In genomic region chr20:40467703-40468411, GRCh38 we compare ENCODE assay signal across 19 cellular contexts.
DNase-seq lines count a peak whose midpoint lies in the region; ATAC-seq and TF ChIP-seq lines count a peak whose summit lies in the region.
"Had no signal": no experiment of that assay in that cellular context is flagged by ENCODE, and none has a peak within 500 bp of the region (broad histone marks: within the 10 kb centered on the region; RNA-seq: fewer than 3 reads in every experiment).

No MANE protein-coding gene starts in this region.

- no peak for TF ChIP-seq EP300 in suprapubic skin (IDR thresholded peaks at IDR 0.05)

- peaks cover 53 to 99% (median 64%) of the 10 kb centered on the region in 10 experiments for H3K4me1 ChIP-seq in BLaER1 treated with 17β-estradiol and CSF1 and Interleukin-3, amounts not matched to agents 10 nM and 100 nM
- peaks cover 33% of the 10 kb centered on the region for H3K4me1 ChIP-seq in suprapubic skin
- H3K4me1 ChIP-seq: SJSA1 had no signal

- no peak overlapping the region for H3K4me3 ChIP-seq in BLaER1 treated with 17β-estradiol and CSF1 and Interleukin-3, amounts not matched to agents 10 nM and 100 nM
- H3K4me3 ChIP-seq in suprapubic skin: no peak overlapping the region
- H3K4me3 ChIP-seq: SJSA1 had no signal

- no peaks in the 10 kb centered on the region for H3K27me3 ChIP-seq in BLaER1 treated with 17β-estradiol and CSF1 and Interleukin-3, amounts not matched to agents 10 nM and 100 nM
- H3K27me3 ChIP-seq in suprapubic skin: no peaks in the 10 kb centered on the region
- H3K27me3 ChIP-seq: SJSA1 had no signal

- TF ChIP-seq CTCF in suprapubic skin (IDR thresholded peaks at IDR 0.05): no peak

- ATAC-seq in stimulated activated memory B cell treated with anti-CD40 and anti-IgM and Interleukin-4, amounts not matched to agents 10 μg/mL and 1 μg/mL and 100 μg/mL, for 72 hours: peak; percentile 70
- ATAC-seq in esophagus mucosa: no peak
- ATAC-seq: Right ventricle myocardium inferior had no signal

- H3K27me3 Mint-ChIP-seq in IgD-negative memory B cell: no peaks in the 10 kb centered on the region
- no peaks in the 10 kb centered on the region for H3K27me3 Mint-ChIP-seq in dendritic cell treated with granulocyte-macrophage colony-stimulating factor and Interleukin-4, amounts not matched to agents 40 ng/mL and 50 ng/mL, for 4 days
- H3K27me3 Mint-ChIP-seq in stimulated activated memory B cell treated with anti-CD40 and anti-IgM and Interleukin-4, amounts not matched to agents 10 μg/mL and 1 μg/mL and 100 μg/mL, for 72 hours: no peaks in the 10 kb centered on the region

- H3K4me1 Mint-ChIP-seq in IgD-negative memory B cell: peaks cover 12 to 20% (median 14%) of the 10 kb centered on the region in 3 donors
- peaks cover 95% of the 10 kb centered on the region for H3K4me1 Mint-ChIP-seq in dendritic cell treated with granulocyte-macrophage colony-stimulating factor and Interleukin-4, amounts not matched to agents 40 ng/mL and 50 ng/mL, for 4 days (ENCODE audit: low read depth)
- peaks cover 40% of the 10 kb centered on the region for H3K4me1 Mint-ChIP-seq in stimulated activated memory B cell treated with anti-CD40 and anti-IgM and Interleukin-4, amounts not matched to agents 10 μg/mL and 1 μg/mL and 100 μg/mL, for 72 hours

- no peaks in the 10 kb centered on the region for H3K9me3 ChIP-seq in BLaER1 treated with 17β-estradiol and CSF1 and Interleukin-3, amounts not matched to agents 10 nM and 100 nM (replicated peaks in 1 of 11)
- no peaks in the 10 kb centered on the region for H3K9me3 ChIP-seq in suprapubic skin
- H3K9me3 ChIP-seq: SJSA1 had no signal

- no peak for DNase-seq in suprapubic skin (ENCODE audit: low spot score in 2 of 2)
- DNase-seq in COLO668 (lab: John Stamatoyannopoulos, UW; ENCODE audit: unreplicated experiment): no peak
- DNase-seq: C1 segment of cervical spinal cord, DMS53, GF-D8, NCI-H1694, NCI-H2081, NCI-H2171, NCI-H345, NCI-H524 had no signal

- H4K20me1 ChIP-seq in BLaER1 treated with 17β-estradiol and CSF1 and Interleukin-3, amounts not matched to agents 10 nM and 100 nM: no peaks in the 10 kb centered on the region

- WGBS in suprapubic skin: 95% methylated on average over 8 of the region's 8 CpGs

- intact Hi-C loops in dendritic cell treated with granulocyte-macrophage colony-stimulating factor and Interleukin-4, amounts not matched to agents 40 ng/mL and 50 ng/mL, for 4 days (cut with micrococcal nuclease): loop anchor here (10.0 kb wide), 1 partner anchor 303 kb away; no protein-coding TSS in a partner anchor

- no peak for TF ChIP-seq POLR2A in suprapubic skin (IDR thresholded peaks at IDR 0.05)

- peak overlapping the region; percentile 65 to 85 (median 71) for H3K4me2 ChIP-seq in BLaER1 treated with 17β-estradiol and CSF1 and Interleukin-3, amounts not matched to agents 10 nM and 100 nM
- H3K4me2 ChIP-seq: KMS-11 had no signal

- H3K4me3 Mint-ChIP-seq in IgD-negative memory B cell: peak overlapping the region in 3 of 4 donors; percentile 10 to 85 (median 73)
- H3K4me3 Mint-ChIP-seq in dendritic cell treated with granulocyte-macrophage colony-stimulating factor and Interleukin-4, amounts not matched to agents 40 ng/mL and 50 ng/mL, for 4 days: no peak overlapping the region
- H3K4me3 Mint-ChIP-seq in stimulated activated memory B cell treated with anti-CD40 and anti-IgM and Interleukin-4, amounts not matched to agents 10 μg/mL and 1 μg/mL and 100 μg/mL, for 72 hours: no peak overlapping the region

- H3K36me3 ChIP-seq in BLaER1 treated with 17β-estradiol and CSF1 and Interleukin-3, amounts not matched to agents 10 nM and 100 nM: no peaks in the 10 kb centered on the region
- no peaks in the 10 kb centered on the region for H3K36me3 ChIP-seq in suprapubic skin
- H3K36me3 ChIP-seq: SJSA1 had no signal

- H3K27ac Mint-ChIP-seq in IgD-negative memory B cell: peak overlapping the region; percentile 49 to 79 (median 74)
- H3K27ac Mint-ChIP-seq in dendritic cell treated with granulocyte-macrophage colony-stimulating factor and Interleukin-4, amounts not matched to agents 40 ng/mL and 50 ng/mL, for 4 days: peak overlapping the region; percentile 87
- H3K27ac Mint-ChIP-seq in stimulated activated memory B cell treated with anti-CD40 and anti-IgM and Interleukin-4, amounts not matched to agents 10 μg/mL and 1 μg/mL and 100 μg/mL, for 72 hours: peak overlapping the region; percentile 55

- H3K36me3 Mint-ChIP-seq in IgD-negative memory B cell: no peaks in the 10 kb centered on the region
- H3K36me3 Mint-ChIP-seq in dendritic cell treated with granulocyte-macrophage colony-stimulating factor and Interleukin-4, amounts not matched to agents 40 ng/mL and 50 ng/mL, for 4 days (ENCODE audit: low read depth): no peaks in the 10 kb centered on the region
- no peaks in the 10 kb centered on the region for H3K36me3 Mint-ChIP-seq in stimulated activated memory B cell treated with anti-CD40 and anti-IgM and Interleukin-4, amounts not matched to agents 10 μg/mL and 1 μg/mL and 100 μg/mL, for 72 hours

- no peaks in the 10 kb centered on the region for H3K9me3 Mint-ChIP-seq in IgD-negative memory B cell
- no peaks in the 10 kb centered on the region for H3K9me3 Mint-ChIP-seq in dendritic cell treated with granulocyte-macrophage colony-stimulating factor and Interleukin-4, amounts not matched to agents 40 ng/mL and 50 ng/mL, for 4 days
- no peaks in the 10 kb centered on the region for H3K9me3 Mint-ChIP-seq in stimulated activated memory B cell treated with anti-CD40 and anti-IgM and Interleukin-4, amounts not matched to agents 10 μg/mL and 1 μg/mL and 100 μg/mL, for 72 hours

- H3K9ac ChIP-seq in BLaER1 treated with 17β-estradiol and CSF1 and Interleukin-3, amounts not matched to agents 10 nM and 100 nM: no peak overlapping the region; a peak in 1 of 22 replicates
- H3K9ac ChIP-seq: KMS-11 had no signal

- peak overlapping the region; percentile 44 to 94 (median 60); a peak in 20 of 22 replicates for H3K27ac ChIP-seq in BLaER1 treated with 17β-estradiol and CSF1 and Interleukin-3, amounts not matched to agents 10 nM and 100 nM
- no peak overlapping the region for H3K27ac ChIP-seq in suprapubic skin
- H3K27ac ChIP-seq: HL-60, KMS-11, SJSA1 had no signal

Comparison
In these comparisons a context has a peak if more than half of its experiments do, and no peak if none do; other contexts are left out.
1. H3K4me3 Mint-ChIP-seq: peak in IgD-negative memory B cell (3 of 4); none in dendritic cell treated with granulocyte-macrophage colony-stimulating factor and Interleukin-4, amounts not matched to agents 40 ng/mL and 50 ng/mL, for 4 days (single experiment) and stimulated activated memory B cell treated with anti-CD40 and anti-IgM and Interleukin-4, amounts not matched to agents 10 μg/mL and 1 μg/mL and 100 μg/mL, for 72 hours (single experiment).
2. Peak in every context shown above with its lines, with median percentiles within 50 percentile points of each other: H3K27ac Mint-ChIP-seq.